16 cellular contexts compared by ENCODE assay signal in genomic region chr5:16665611-16666010, GRCh38. TPM values are rescaled to one million over a fixed set of nuclear protein-coding genes. Genes with fewer than 3 reads are reported as not detected.
A peak's percentile ranks its signal among the peaks of the same experiment; 100 is the strongest.
DNase-seq lines count a peak whose midpoint lies in the region; ATAC-seq and TF ChIP-seq lines count a peak whose summit lies in the region.
"Had no signal": no experiment of that assay in that cellular context is flagged by ENCODE, and none has a peak within 500 bp of the region (broad histone marks: within the 10 kb centered on the region; RNA-seq: fewer than 3 reads in every experiment).

No MANE protein-coding gene starts in this region.

- TF ChIP-seq CTCF in left ventricle myocardium inferior (IDR thresholded peaks at IDR 0.05; ENCODE audit: borderline replicate concordance) (no peak), heart left ventricle (IDR thresholded peaks at IDR 0.05) (no peak), SU-DHL-6 (IDR thresholded peaks at IDR 0.05; ENCODE audit: insufficient read depth, low read length, poor library complexity, severe bottlenecking) (no peak), neural progenitor cell (IDR thresholded peaks at IDR 0.05) (no peak)

- H3K27ac ChIP-seq in left ventricle myocardium inferior (replicated peaks), result peak overlapping the region; percentile 47
- H3K27ac ChIP-seq in heart left ventricle, result peak overlapping the region in 1 of 12 donors; percentile 42
- peak overlapping the region; percentile 46 for H3K27ac ChIP-seq in SU-DHL-6 (ENCODE audit: low read depth, low read length)
- H3K27ac ChIP-seq in temporal lobe (ENCODE audit: low read depth, low read length), result peak overlapping the region; percentile 70
- H3K27ac ChIP-seq in neural progenitor cell, result no peak overlapping the region
- H3K27ac ChIP-seq: GM23248 had no signal

- no peak overlapping the region for H2AFZ ChIP-seq in SU-DHL-6 (ENCODE audit: low read depth, low read length, severe bottlenecking)
- H2AFZ ChIP-seq in neural progenitor cell (replicated peaks), result no peak overlapping the region
- H2AFZ ChIP-seq: GM23248 had no signal

- H3K36me3 ChIP-seq in left ventricle myocardium inferior, result peaks cover 4% of the 10 kb centered on the region
- peaks cover 0 to 25% (median 2%) of the 10 kb centered on the region in 9 donors for H3K36me3 ChIP-seq in heart left ventricle
- no peaks in the 10 kb centered on the region for H3K36me3 ChIP-seq in SU-DHL-6 (ENCODE audit: low read length)
- peaks cover 8% of the 10 kb centered on the region for H3K36me3 ChIP-seq in neural progenitor cell

- no peaks in the 10 kb centered on the region for H4K20me1 ChIP-seq in SU-DHL-6 (ENCODE audit: low read depth, low read length)
- H4K20me1 ChIP-seq in neural progenitor cell (ENCODE audit: low read depth), result peaks cover 9% of the 10 kb centered on the region

- H3K27ac Mint-ChIP-seq in neural progenitor cell, result no peak overlapping the region

- peaks cover 42% of the 10 kb centered on the region for H3K4me1 ChIP-seq in left ventricle myocardium inferior
- H3K4me1 ChIP-seq in heart left ventricle, result peaks cover 0 to 44% (median 28%) of the 10 kb centered on the region in 12 donors
- no peaks in the 10 kb centered on the region for H3K4me1 ChIP-seq in neural progenitor cell

- H3F3A ChIP-seq in SU-DHL-6 (ENCODE audit: insufficient read depth) (no peaks in the 10 kb centered on the region), neural progenitor cell (ENCODE audit: low read depth) (no peaks in the 10 kb centered on the region)

- H3K9me2 ChIP-seq in SU-DHL-6 (replicated peaks; ENCODE audit: insufficient read depth, low read length), result no peaks in the 10 kb centered on the region

- H3K9ac ChIP-seq in SU-DHL-6 (ENCODE audit: low read length) (no peak overlapping the region), neural progenitor cell (no peak overlapping the region)
- H3K9ac ChIP-seq: GM23248 had no signal

- no peaks in the 10 kb centered on the region for H3K79me2 ChIP-seq in SU-DHL-6 (ENCODE audit: insufficient read depth, low read length)
- no peaks in the 10 kb centered on the region for H3K79me2 ChIP-seq in neural progenitor cell (ENCODE audit: low read depth)

- H3K4me1 Mint-ChIP-seq in neural progenitor cell, result peaks cover 7% of the 10 kb centered on the region

- H3K27me3 Mint-ChIP-seq in neural progenitor cell (ENCODE audit: insufficient read depth, low read depth), result peaks cover 4% of the 10 kb centered on the region

- intact Hi-C loops in left ventricle myocardium inferior (cut with micrococcal nuclease), result loop anchor here (10.0 kb wide), 1 partner anchor 181 kb away; no protein-coding TSS in a partner anchor
- intact Hi-C loops in heart left ventricle (cut with DNase I), result loop anchor here (1.0 to 10.0 kb wide), 12 partner anchors 101 to 321 kb away; partner anchors contain the start of gene ZNF622 (in 2 of the 10)

- DNase-seq in left ventricle myocardium inferior (no peak), heart left ventricle (no peak), kidney glomerular epithelial cell (lab: John Stamatoyannopoulos, UW) (peak; percentile 17), germinal center (ENCODE audit: low spot score) (no peak), neural progenitor cell (ENCODE audit: low spot score) (no peak)
- DNase-seq: DND-41, GF-D8, GM23248, MV-4-11, NCI-H1436, NCI-H2029 treated with DMSO at 0.1 percent for 48 hours, NCI-H524, SIG-M5 had no signal

- TF ChIP-seq POLR2A in heart left ventricle (IDR thresholded peaks at IDR 0.05), result no peak

- H3K4me2 ChIP-seq in SU-DHL-6 (ENCODE audit: low read depth, low read length, poor library complexity, severe bottlenecking) (no peak overlapping the region), neural progenitor cell (no peak overlapping the region)

- H3K36me3 Mint-ChIP-seq in neural progenitor cell, result peaks cover 32% of the 10 kb centered on the region

- H3K4me3 ChIP-seq in left ventricle myocardium inferior, result no peak overlapping the region
- no peak overlapping the region for H3K4me3 ChIP-seq in heart left ventricle
- H3K4me3 ChIP-seq in SU-DHL-6 (ENCODE audit: insufficient read depth, low read length, poor library complexity, severe bottlenecking), result no peak overlapping the region
- H3K4me3 ChIP-seq in neural progenitor cell, result no peak overlapping the region
- H3K4me3 ChIP-seq: GM23248 had no signal

- no peak overlapping the region for H3K4me3 Mint-ChIP-seq in neural progenitor cell

- ATAC-seq in heart left ventricle (no peak), HG03469 (IDR thresholded peaks at IDR 0.05; ENCODE audit: unreplicated experiment) (no peak)

- 39 to 48% (median 43%) methylated on average over 2 of the region's 2 CpGs for WGBS in heart left ventricle, 4 donors

- no peaks in the 10 kb centered on the region for H3K27me3 ChIP-seq in left ventricle myocardium inferior (ENCODE audit: low read depth)
- H3K27me3 ChIP-seq in heart left ventricle, result no peaks in the 10 kb centered on the region
- H3K27me3 ChIP-seq in SU-DHL-6 (ENCODE audit: low read length), result no peaks in the 10 kb centered on the region
- no peaks in the 10 kb centered on the region for H3K27me3 ChIP-seq in neural progenitor cell

- no peaks in the 10 kb centered on the region for H3K9me3 Mint-ChIP-seq in neural progenitor cell

- H3K9me3 ChIP-seq in left ventricle myocardium inferior (replicated peaks) (no peaks in the 10 kb centered on the region), heart left ventricle (no peaks in the 10 kb centered on the region), SU-DHL-6 (ENCODE audit: insufficient read depth, low read length) (no peaks in the 10 kb centered on the region), neural progenitor cell (ENCODE audit: low read depth) (no peaks in the 10 kb centered on the region)

RNA-seq across cellular contexts. Expression of gene RETREG1, which starts 48.8 kb away (rescaled TPM):
- total RNA-seq in left ventricle myocardium inferior (269 TPM), heart left ventricle (100 to 1,000 TPM in 8 of 9 donors, 10 to 100 TPM in 1; 80.3 to 219 (median 173) TPM), temporal lobe (56.5 TPM), neural progenitor cell (ENCODE audit: low replicate concordance) (0.99 and 3.0 TPM in 2 replicates)
- polyA plus RNA-seq in heart left ventricle, result 100 to 1,000 TPM in 1 of 2 donors, 10 to 100 TPM in 1; 24.5 to 110 TPM

Comparison
In these comparisons a context has a peak if more than half of its experiments do, and no peak if none do; other contexts are left out.
1. RNA of gene RETREG1, which starts 48.8 kb away (total RNA-seq): 269 TPM in left ventricle myocardium inferior (single experiment), 80.3 to 219 TPM in heart left ventricle and 56.5 TPM in temporal lobe (single experiment); 0.99 to 3.0 TPM in neural progenitor cell; every median in the first group is over 10 times any median in the second.